9 cellular contexts compared by ENCODE assay signal in the genomic region with DNA sequence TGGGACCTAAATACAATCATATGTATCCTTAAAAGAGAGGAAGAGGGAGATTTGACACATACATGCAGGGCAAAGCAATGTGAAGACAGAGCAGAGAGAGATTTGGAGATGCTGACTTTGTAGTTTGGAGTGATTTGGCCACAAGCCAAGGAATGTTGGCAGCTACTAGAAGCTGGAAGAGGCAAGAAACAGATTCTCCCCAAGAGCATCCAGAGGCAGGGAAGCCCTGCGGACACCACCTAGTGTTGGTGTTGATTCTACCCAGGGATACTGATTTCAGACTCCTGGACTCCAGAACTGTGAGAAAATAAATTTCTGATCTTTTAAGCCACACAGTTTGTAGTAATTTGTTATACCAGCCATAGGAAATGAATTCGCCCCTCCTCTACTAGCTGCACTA.
DNase-seq lines count a peak whose midpoint lies in the region; ATAC-seq and TF ChIP-seq lines count a peak whose summit lies in the region.
"Had no signal": no experiment of that assay in that cellular context is flagged by ENCODE, and none has a peak within 500 bp of the region (broad histone marks: within the 10 kb centered on the region; RNA-seq: fewer than 3 reads in every experiment).

No MANE protein-coding gene starts in this region.

- no peaks in the 10 kb centered on the region for H3K36me3 Mint-ChIP-seq in natural killer cell

- no peak overlapping the region for H3K27ac ChIP-seq in esophagus muscularis mucosa (replicated peaks in 1 of 4)
- no peak overlapping the region for H3K27ac ChIP-seq in effector memory CD4-positive, alpha-beta T cell (ENCODE audit: insufficient read depth, low read length, poor library complexity, severe bottlenecking)

- no peaks in the 10 kb centered on the region for H3K36me3 ChIP-seq in esophagus muscularis mucosa
- H3K36me3 ChIP-seq in effector memory CD4-positive, alpha-beta T cell (ENCODE audit: control insufficient read depth, insufficient read depth, low read length): no peaks in the 10 kb centered on the region

- TF ChIP-seq CTCF in esophagus muscularis mucosa (IDR thresholded peaks at IDR 0.05) (peak in 2 of 3 experiments; percentile 37 to 59), natural killer cell (IDR thresholded peaks at IDR 0.05) (no peak)

- peaks cover 20 to 51% (median 43%) of the 10 kb centered on the region in 4 donors for H3K4me1 ChIP-seq in esophagus muscularis mucosa
- no peaks in the 10 kb centered on the region for H3K4me1 ChIP-seq in effector memory CD4-positive, alpha-beta T cell (ENCODE audit: control insufficient read depth, insufficient read depth, low read length, poor library complexity, severe bottlenecking)

- no peak overlapping the region for H3K27ac Mint-ChIP-seq in natural killer cell

- no peaks in the 10 kb centered on the region for H3K4me1 Mint-ChIP-seq in natural killer cell

- TF ChIP-seq POLR2A in esophagus muscularis mucosa (IDR thresholded peaks at IDR 0.05; ENCODE audit: low read depth): no peak

- WGBS in esophagus muscularis mucosa: 52% methylated on average over 2 of the region's 2 CpGs

- no peak overlapping the region for H3K4me3 Mint-ChIP-seq in natural killer cell

- intact Hi-C loops in esophagus muscularis mucosa (cut with DNase I): no loop called here
- intact Hi-C loops in natural killer cell (cut with micrococcal nuclease): no loop called here

- peak; percentile 77 for DNase-seq in DMS 273 (lab: John Stamatoyannopoulos, UW; ENCODE audit: unreplicated experiment)
- DNase-seq in NCI-H446 treated with DMSO at 0.1 percent for 48 hours (lab: John Stamatoyannopoulos, UW): peak; percentile 42
- DNase-seq in esophagus muscularis mucosa (ENCODE audit: extremely low spot score): no peak
- DNase-seq in occipital lobe (lab: John Stamatoyannopoulos, UW): peak; percentile 9
- no peak for DNase-seq in natural killer cell
- no peak for DNase-seq in effector memory CD4-positive, alpha-beta T cell
- no peak for DNase-seq in UCSD-AML1 (lab: John Stamatoyannopoulos, UW; ENCODE audit: unreplicated experiment)
- DNase-seq: T-helper 1 cell had no signal

- H3K9me3 ChIP-seq in esophagus muscularis mucosa: no peaks in the 10 kb centered on the region
- H3K9me3 ChIP-seq in effector memory CD4-positive, alpha-beta T cell (ENCODE audit: control insufficient read depth, low read length): no peaks in the 10 kb centered on the region

- no peak for ATAC-seq in natural killer cell
- no peak for ATAC-seq in HG02973 (IDR thresholded peaks at IDR 0.05; ENCODE audit: unreplicated experiment)

- H3K27me3 Mint-ChIP-seq in natural killer cell (ENCODE audit: low read depth in 2 of 2): peaks cover 8 to 18% of the 10 kb centered on the region in 2 donors

- H3K9me3 Mint-ChIP-seq in natural killer cell: peaks cover 0 to 4% of the 10 kb centered on the region in 2 donors

- no peak for TF ChIP-seq EP300 in esophagus muscularis mucosa (IDR thresholded peaks at IDR 0.05)

- no peak overlapping the region for H3K4me3 ChIP-seq in esophagus muscularis mucosa
- H3K4me3 ChIP-seq in effector memory CD4-positive, alpha-beta T cell (ENCODE audit: insufficient read depth, low read depth, low read length, poor library complexity, severe bottlenecking): no peak overlapping the region

- H3K27me3 ChIP-seq in esophagus muscularis mucosa: no peaks in the 10 kb centered on the region
- H3K27me3 ChIP-seq in effector memory CD4-positive, alpha-beta T cell (replicated peaks; ENCODE audit: control insufficient read depth, insufficient read depth, low read length, poor library complexity, severe bottlenecking): no peaks in the 10 kb centered on the region

Comparison
In these comparisons a context has a peak if more than half of its experiments do, and no peak if none do; other contexts are left out.
1. DNase-seq: peak in DMS 273 (single experiment), NCI-H446 treated with DMSO at 0.1 percent for 48 hours (single experiment) and occipital lobe (single experiment); none in esophagus muscularis mucosa (single experiment), natural killer cell (single experiment), effector memory CD4-positive, alpha-beta T cell (0 of 3) and UCSD-AML1 (single experiment).